Comparison of ENCODE assay signal across 8 cellular contexts in genomic region chr3:54891540-54891897, GRCh38. TPM values are rescaled to one million over a fixed set of nuclear protein-coding genes. Genes with fewer than 3 reads are reported as not detected.
DNase-seq lines count a peak whose midpoint lies in the region; ATAC-seq and TF ChIP-seq lines count a peak whose summit lies in the region.

No MANE protein-coding gene starts in this region.

- peak overlapping the region; percentile 37 for H3K27ac ChIP-seq in epithelial cell of prostate

- peak; percentile 96 for DNase-seq in GM04504 (ENCODE audit: low read depth)
- peak; percentile 89 for DNase-seq in epithelial cell of prostate (ENCODE audit: low read depth, low spot score)
- DNase-seq in middle frontal gyrus (ENCODE audit: extremely low spot score, low spot score): peak; percentile 32

- ATAC-seq in HG02588 (IDR thresholded peaks at IDR 0.05; ENCODE audit: unreplicated experiment) (no peak), HG02798 (IDR thresholded peaks at IDR 0.05; ENCODE audit: poor library complexity, unreplicated experiment) (no peak), GM18867 (IDR thresholded peaks at IDR 0.05; ENCODE audit: unreplicated experiment) (no peak), HG02840 (IDR thresholded peaks at IDR 0.05; ENCODE audit: low FRiP score, unreplicated experiment) (no peak)

TF ChIP-seq in PFSK-1, 5 proteins besides CTCF, POLR2A, EP300 and RAD21:
- TF ChIP-seq FOXP2 (optimal IDR thresholded peaks at IDR 0.05; ENCODE audit: borderline replicate concordance, extremely low read depth, extremely low read length, insufficient read depth) (no peak), REST (IDR thresholded peaks at IDR 0.05; ENCODE audit: insufficient read depth in 1 of 2, low read depth in 2 of 2, low read length in 2 of 2) (peak; percentile 44 to 77; a peak in 2 of 4 replicates)

RNA-seq across cellular contexts. Expression of gene LRTM1, which starts 36.3 kb away (rescaled TPM):
- not detected for polyA plus RNA-seq in PFSK-1 (2012; ENCODE audit: insufficient read length, low read depth)

Comparison
In these comparisons a context has a peak if more than half of its experiments do, and no peak if none do; other contexts are left out.
1. DNase-seq: peak in every context shown above with its lines; median percentile 96 in GM04504; 89 in epithelial cell of prostate; 32 in middle frontal gyrus.